In genomic region chr1:59151860-59152259, GRCh38 we compare ENCODE assay signal across 2 cellular contexts.
TF ChIP-seq lines count a peak whose summit lies in the region.

No MANE protein-coding gene starts in this region.

TF ChIP-seq in SK-N-SH, 30 proteins besides CTCF, POLR2A, EP300 and RAD21 (continued from another document):
- no peak for TF ChIP-seq ZBTB33 (IDR thresholded peaks at IDR 0.05; ENCODE audit: borderline replicate concordance, low read depth)
- TF ChIP-seq NFIC (IDR thresholded peaks at IDR 0.05; ENCODE audit: borderline replicate concordance): no peak
- TF ChIP-seq NRF1 (IDR thresholded peaks at IDR 0.05; ENCODE audit: low read depth, low read length): no peak
- no peak for TF ChIP-seq FOXM1 (IDR thresholded peaks at IDR 0.05; ENCODE audit: low read depth)
- TF ChIP-seq TEAD4 (IDR thresholded peaks at IDR 0.05; ENCODE audit: borderline replicate concordance, insufficient read depth): no peak

TF ChIP-seq in SK-N-SH treated with all-trans-retinoic acid at 6 μM for 48 hours, 23 proteins besides CTCF, POLR2A, EP300 and RAD21 (continued from another document):
- TF ChIP-seq CREB5 (CRISPR knock-in tag; IDR thresholded peaks at IDR 0.05; ENCODE audit: low read depth) (no peak), BACH2 (CRISPR knock-in tag; IDR thresholded peaks at IDR 0.05; ENCODE audit: borderline replicate concordance) (no peak)
